In genomic region chr10:11517150-11517549, GRCh38 we compare ENCODE assay signal across 10 cellular contexts.
A peak's percentile ranks its signal among the peaks of the same experiment; 100 is the strongest.
DNase-seq lines count a peak whose midpoint lies in the region; ATAC-seq lines count a peak whose summit lies in the region.
"Had no signal": no experiment of that assay in that cellular context is flagged by ENCODE, and none has a peak within 500 bp of the region (broad histone marks: within the 10 kb centered on the region; RNA-seq: fewer than 3 reads in every experiment).

No MANE protein-coding gene starts in this region.

- H3K4me3 Mint-ChIP-seq in stimulated activated naive B cell treated with anti-CD40 and anti-IgM and Interleukin-4, amounts not matched to agents 10 μg/mL and 1 μg/mL and 100 μg/mL, for 72 hours = peak overlapping the region; percentile 11 to 36
- no peak overlapping the region for H3K4me3 Mint-ChIP-seq in naive thymus-derived CD4-positive, alpha-beta T cell

- no peaks in the 10 kb centered on the region for H3K27me3 ChIP-seq in H7 (ENCODE audit: control insufficient read depth, insufficient read depth, low read length)
- no peaks in the 10 kb centered on the region for H3K27me3 ChIP-seq in naive thymus-derived CD4-positive, alpha-beta T cell (ENCODE audit: control insufficient read depth in 2 of 2, insufficient read depth in 2 of 2, low read length in 2 of 2)

- H3K27me3 Mint-ChIP-seq in stimulated activated naive B cell treated with anti-CD40 and anti-IgM and Interleukin-4, amounts not matched to agents 10 μg/mL and 1 μg/mL and 100 μg/mL, for 72 hours = no peaks in the 10 kb centered on the region
- H3K27me3 Mint-ChIP-seq in naive thymus-derived CD4-positive, alpha-beta T cell = peaks cover 0 to 34% (median 0%) of the 10 kb centered on the region in 5 donors

- ATAC-seq in activated naive CD4-positive, alpha-beta T cell treated with anti-CD3 and anti-CD28 coated beads, Interleukin-2, amount 50 U/mL, for 72 hours = peak; percentile 75 to 79
- ATAC-seq in HG02610 (IDR thresholded peaks at IDR 0.05; ENCODE audit: unreplicated experiment) = peak; percentile 75
- peak; percentile 53 to 72 for ATAC-seq in stimulated activated naive B cell treated with anti-CD40 and anti-IgM and Interleukin-4, amounts not matched to agents 10 μg/mL and 1 μg/mL and 100 μg/mL, for 72 hours (replicated peaks)
- ATAC-seq in naive thymus-derived CD4-positive, alpha-beta T cell = no peak

- intact Hi-C loops in naive thymus-derived CD4-positive, alpha-beta T cell (cut with micrococcal nuclease) = loop anchor here in 1 of 2 donors (5.0 kb wide), 2 partner anchors 95 to 305 kb away; partner anchors contain the start of genes PROSER2 and USP6NL

- H3K4me1 Mint-ChIP-seq in stimulated activated naive B cell treated with anti-CD40 and anti-IgM and Interleukin-4, amounts not matched to agents 10 μg/mL and 1 μg/mL and 100 μg/mL, for 72 hours = peaks cover 30 to 42% of the 10 kb centered on the region in 2 donors
- peaks cover 0 to 16% (median 4%) of the 10 kb centered on the region in 7 donors for H3K4me1 Mint-ChIP-seq in naive thymus-derived CD4-positive, alpha-beta T cell

- H3K27ac Mint-ChIP-seq in activated naive CD4-positive, alpha-beta T cell treated with anti-CD3 and anti-CD28 coated beads, Interleukin-2, amount 50 U/mL, for 72 hours = peak overlapping the region; percentile 67 to 84
- H3K27ac Mint-ChIP-seq in stimulated activated naive B cell treated with anti-CD40 and anti-IgM and Interleukin-4, amounts not matched to agents 10 μg/mL and 1 μg/mL and 100 μg/mL, for 72 hours = peak overlapping the region; percentile 72
- H3K27ac Mint-ChIP-seq in naive thymus-derived CD4-positive, alpha-beta T cell = no peak overlapping the region

- H3K4me3 ChIP-seq in H7 (ENCODE audit: insufficient read depth, low read depth, low read length) = no peak overlapping the region
- no peak overlapping the region for H3K4me3 ChIP-seq in naive thymus-derived CD4-positive, alpha-beta T cell (ENCODE audit: low read length)
- H3K4me3 ChIP-seq: coronary artery, SK-N-MC had no signal

- no peaks in the 10 kb centered on the region for H3K9me3 Mint-ChIP-seq in activated naive CD4-positive, alpha-beta T cell treated with anti-CD3 and anti-CD28 coated beads, Interleukin-2, amount 50 U/mL, for 72 hours
- no peaks in the 10 kb centered on the region for H3K9me3 Mint-ChIP-seq in stimulated activated naive B cell treated with anti-CD40 and anti-IgM and Interleukin-4, amounts not matched to agents 10 μg/mL and 1 μg/mL and 100 μg/mL, for 72 hours
- no peaks in the 10 kb centered on the region for H3K9me3 Mint-ChIP-seq in naive thymus-derived CD4-positive, alpha-beta T cell

- no peaks in the 10 kb centered on the region for H3K36me3 ChIP-seq in H7 (replicated peaks; ENCODE audit: control insufficient read depth, insufficient read depth, low read length)
- no peaks in the 10 kb centered on the region for H3K36me3 ChIP-seq in naive thymus-derived CD4-positive, alpha-beta T cell (ENCODE audit: control insufficient read depth in 2 of 3, insufficient read depth in 3 of 3, low read length in 3 of 3)

- CTCF ChIA-PET in naive thymus-derived CD4-positive, alpha-beta T cell (lab: Charles Lee) = interaction anchor here (0.6 to 6.3 kb wide), 2 partner anchors 242 to 303 kb away, joined by 3 to 55 read pairs; no protein-coding TSS in a partner anchor

- POLR2A ChIA-PET in naive thymus-derived CD4-positive, alpha-beta T cell (lab: Charles Lee) = no interaction called here

- no peaks in the 10 kb centered on the region for H3K9me3 ChIP-seq in naive thymus-derived CD4-positive, alpha-beta T cell (ENCODE audit: control insufficient read depth in 2 of 3, low read length in 3 of 3)

- no peak overlapping the region for H3K27ac ChIP-seq in caudate nucleus (ENCODE audit: low read depth, low read length)
- H3K27ac ChIP-seq in naive thymus-derived CD4-positive, alpha-beta T cell (ENCODE audit: low read depth, low read length) = no peak overlapping the region
- H3K27ac ChIP-seq: coronary artery, SK-N-MC had no signal

- H3K4me1 ChIP-seq in naive thymus-derived CD4-positive, alpha-beta T cell (ENCODE audit: control insufficient read depth in 2 of 2, insufficient read depth in 2 of 2, low read length in 2 of 2) = peaks cover 0 to 5% of the 10 kb centered on the region in 2 donors

- DNase-seq in activated naive CD4-positive, alpha-beta T cell treated with anti-CD3 and anti-CD28 coated beads, Interleukin-2, amount 50 U/mL, for 72 hours (ENCODE audit: low spot score in 2 of 2) = peak in 1 of 2 donors; percentile 33
- DNase-seq in activated naive CD4-positive, alpha-beta T cell treated with anti-CD3 and anti-CD28 coated beads, Interleukin-2, amount 50 U/mL, for 16 hours = no peak
- DNase-seq in NAMALWA (ENCODE audit: low spot score) (peak; percentile 13), caudate nucleus (lab: John Stamatoyannopoulos, UW) (no peak), H7 (no peak)
- DNase-seq in stimulated activated naive B cell treated with anti-CD40 and anti-IgM and Interleukin-4, amounts not matched to agents 10 μg/mL and 1 μg/mL and 100 μg/mL, for 72 hours = no peak
- no peak for DNase-seq in naive thymus-derived CD4-positive, alpha-beta T cell

- H3K36me3 Mint-ChIP-seq in activated naive CD4-positive, alpha-beta T cell treated with anti-CD3 and anti-CD28 coated beads, Interleukin-2, amount 50 U/mL, for 72 hours = no peaks in the 10 kb centered on the region
- H3K36me3 Mint-ChIP-seq in stimulated activated naive B cell treated with anti-CD40 and anti-IgM and Interleukin-4, amounts not matched to agents 10 μg/mL and 1 μg/mL and 100 μg/mL, for 72 hours = peaks cover 8 to 18% of the 10 kb centered on the region in 2 donors
- H3K36me3 Mint-ChIP-seq in naive thymus-derived CD4-positive, alpha-beta T cell = peaks cover 0 to 9% (median 0%) of the 10 kb centered on the region in 5 donors

Comparison
In these comparisons a context has a peak if more than half of its experiments do, and no peak if none do; other contexts are left out.
1. H3K27ac Mint-ChIP-seq: peak in activated naive CD4-positive, alpha-beta T cell treated with anti-CD3 and anti-CD28 coated beads, Interleukin-2, amount 50 U/mL, for 72 hours (2 of 2) and stimulated activated naive B cell treated with anti-CD40 and anti-IgM and Interleukin-4, amounts not matched to agents 10 μg/mL and 1 μg/mL and 100 μg/mL, for 72 hours (single experiment); none in naive thymus-derived CD4-positive, alpha-beta T cell (0 of 9).
2. H3K4me3 Mint-ChIP-seq: peak in stimulated activated naive B cell treated with anti-CD40 and anti-IgM and Interleukin-4, amounts not matched to agents 10 μg/mL and 1 μg/mL and 100 μg/mL, for 72 hours (2 of 2); none in naive thymus-derived CD4-positive, alpha-beta T cell (0 of 10).